In genomic region chr6:69887026-69887425, GRCh38 we compare ENCODE assay signal across 1 cellular context.
TF ChIP-seq lines count a peak whose summit lies in the region.

No MANE protein-coding gene starts in this region.

TF ChIP-seq in GM12878, 131 proteins besides CTCF, POLR2A, EP300 and RAD21 (continued from another document):
- TF ChIP-seq, protein P1, sequence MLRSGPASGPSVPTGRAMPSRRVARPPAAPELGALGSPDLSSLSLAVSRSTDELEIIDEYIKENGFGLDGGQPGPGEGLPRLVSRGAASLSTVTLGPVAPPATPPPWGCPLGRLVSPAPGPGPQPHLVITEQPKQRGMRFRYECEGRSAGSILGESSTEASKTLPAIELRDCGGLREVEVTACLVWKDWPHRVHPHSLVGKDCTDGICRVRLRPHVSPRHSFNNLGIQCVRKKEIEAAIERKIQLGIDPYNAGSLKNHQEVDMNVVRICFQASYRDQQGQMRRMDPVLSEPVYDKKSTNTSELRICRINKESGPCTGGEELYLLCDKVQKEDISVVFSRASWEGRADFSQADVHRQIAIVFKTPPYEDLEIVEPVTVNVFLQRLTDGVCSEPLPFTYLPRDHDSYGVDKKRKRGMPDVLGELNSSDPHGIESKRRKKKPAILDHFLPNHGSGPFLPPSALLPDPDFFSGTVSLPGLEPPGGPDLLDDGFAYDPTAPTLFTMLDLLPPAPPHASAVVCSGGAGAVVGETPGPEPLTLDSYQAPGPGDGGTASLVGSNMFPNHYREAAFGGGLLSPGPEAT (IDR thresholded peaks at IDR 0.05; ENCODE audit: low read depth) = peak; percentile 81; the same call in 1 of the 2 replicates
- 0 out of 2 replicates have a peak, but pooled peaks have one; percentile 26 for TF ChIP-seq ATF2 (IDR thresholded peaks at IDR 0.05; ENCODE audit: low read length)
- TF ChIP-seq ZNF207 (IDR thresholded peaks at IDR 0.05; ENCODE audit: borderline replicate concordance) = no peak
- no peak for TF ChIP-seq NR2F1 (conservative IDR thresholded peaks at IDR 0.05)
- no peak for TF ChIP-seq ZNF687 (IDR thresholded peaks at IDR 0.05)
- peak; percentile 38; the same call in 1 of the 2 replicates for TF ChIP-seq NFIC (IDR thresholded peaks at IDR 0.05; ENCODE audit: low read depth, low read length)
- no peak for TF ChIP-seq GATAD2B (conservative IDR thresholded peaks at IDR 0.05; ENCODE audit: low read depth)
- no peak for TF ChIP-seq RUNX3 (IDR thresholded peaks at IDR 0.05; ENCODE audit: low read length)
- no peak for TF ChIP-seq CBX5 (IDR thresholded peaks at IDR 0.05; ENCODE audit: low read depth)
- TF ChIP-seq, protein P2, sequence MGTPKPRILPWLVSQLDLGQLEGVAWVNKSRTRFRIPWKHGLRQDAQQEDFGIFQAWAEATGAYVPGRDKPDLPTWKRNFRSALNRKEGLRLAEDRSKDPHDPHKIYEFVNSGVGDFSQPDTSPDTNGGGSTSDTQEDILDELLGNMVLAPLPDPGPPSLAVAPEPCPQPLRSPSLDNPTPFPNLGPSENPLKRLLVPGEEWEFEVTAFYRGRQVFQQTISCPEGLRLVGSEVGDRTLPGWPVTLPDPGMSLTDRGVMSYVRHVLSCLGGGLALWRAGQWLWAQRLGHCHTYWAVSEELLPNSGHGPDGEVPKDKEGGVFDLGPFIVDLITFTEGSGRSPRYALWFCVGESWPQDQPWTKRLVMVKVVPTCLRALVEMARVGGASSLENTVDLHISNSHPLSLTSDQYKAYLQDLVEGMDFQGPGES (IDR thresholded peaks at IDR 0.05) = no peak
- TF ChIP-seq RELA (IDR thresholded peaks at IDR 0.05; ENCODE audit: borderline replicate concordance, partially characterized antibody) = peak; percentile 42
- peak; percentile 71 for TF ChIP-seq SKIL (IDR thresholded peaks at IDR 0.05; ENCODE audit: low read depth, poor library complexity, severe bottlenecking)
- TF ChIP-seq IRF4 (IDR thresholded peaks at IDR 0.05; ENCODE audit: low read depth, low read length) = no peak
- no peak for TF ChIP-seq CHD4 (IDR thresholded peaks at IDR 0.05)
